Comparison of ENCODE assay signal across 17 cellular contexts in the genomic region with DNA sequence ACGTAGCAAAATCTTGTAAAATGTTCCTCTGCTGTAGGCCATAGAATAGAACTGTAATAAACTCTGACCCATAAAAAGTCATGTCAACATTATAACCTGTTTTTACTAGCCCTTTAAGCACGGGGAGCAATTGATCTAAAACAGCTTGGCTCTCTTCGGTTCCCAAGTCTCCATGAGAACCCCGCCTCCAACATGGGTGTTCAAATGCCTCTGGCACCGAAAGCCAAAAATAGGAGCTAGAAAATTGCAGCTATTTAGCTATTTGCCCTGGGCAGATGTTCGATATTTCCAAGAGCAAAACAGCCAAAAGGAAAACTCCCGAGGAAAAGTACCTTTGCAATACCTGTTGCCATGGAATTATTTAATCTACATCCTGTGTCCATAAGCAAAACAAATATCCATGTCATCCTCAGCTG.
DNase-seq lines count a peak whose midpoint lies in the region; ATAC-seq, FAIRE-seq and TF ChIP-seq lines count a peak whose summit lies in the region.
"Had no signal": no experiment of that assay in that cellular context is flagged by ENCODE, and none has a peak within 500 bp of the region (broad histone marks: within the 10 kb centered on the region; RNA-seq: fewer than 3 reads in every experiment).

No MANE protein-coding gene starts in this region.

- peak overlapping the region; percentile 58 for H3K4me2 ChIP-seq in PC-3 (ENCODE audit: low read length)
- peak overlapping the region; percentile 64 for H3K4me2 ChIP-seq in keratinocyte (ENCODE audit: control insufficient read depth, extremely low read depth, insufficient read depth, low read depth, low read length)
- peak overlapping the region; percentile 5 for H3K4me2 ChIP-seq in smooth muscle cell

- ATAC-seq in PC-3 (peak; percentile 81), HG02970 (IDR thresholded peaks at IDR 0.05; ENCODE audit: low FRiP score, unreplicated experiment) (no peak)
- ATAC-seq: activated T-helper 17 cell treated with anti-CD3 and anti-CD28 coated beads, Interleukin-2, amount 50 U/mL, for 72 hours; naive thymus-derived CD4-positive, alpha-beta T cell had no signal

- H3K4me1 ChIP-seq in PC-3 (ENCODE audit: insufficient read depth, low read length) = peaks cover 33% of the 10 kb centered on the region
- H3K4me1 ChIP-seq in keratinocyte (ENCODE audit: control insufficient read depth, extremely low read depth, insufficient read depth, low read length) = peaks cover 22% of the 10 kb centered on the region
- H3K4me1 ChIP-seq in smooth muscle cell (ENCODE audit: low read depth) = no peaks in the 10 kb centered on the region
- H3K4me1 ChIP-seq: adrenal gland, testis had no signal

- H3K27ac ChIP-seq in PC-3 (ENCODE audit: low read length) (no peak overlapping the region), keratinocyte (ENCODE audit: control insufficient read depth, insufficient read depth, low read length) (peak overlapping the region; percentile 29), smooth muscle cell (ENCODE audit: low read depth) (no peak overlapping the region)
- H3K27ac ChIP-seq: adrenal gland, BLaER1, SK-N-MC, testis had no signal

- no peaks in the 10 kb centered on the region for H3K9me2 ChIP-seq in PC-3 (replicated peaks; ENCODE audit: low read length)

- FAIRE-seq in keratinocyte (lab: Jason Lieb, UNC) = no peak

- H3K79me2 ChIP-seq in PC-3 (ENCODE audit: low read length) (no peaks in the 10 kb centered on the region), keratinocyte (ENCODE audit: control insufficient read depth, insufficient read depth, low read length) (no peaks in the 10 kb centered on the region), smooth muscle cell (ENCODE audit: low read depth) (no peaks in the 10 kb centered on the region)

- H3K9ac ChIP-seq in PC-3 (ENCODE audit: low read length) = no peak overlapping the region
- no peak overlapping the region for H3K9ac ChIP-seq in keratinocyte (ENCODE audit: control insufficient read depth, extremely low read depth, insufficient read depth, low read length)
- no peak overlapping the region for H3K9ac ChIP-seq in smooth muscle cell (ENCODE audit: low read depth)
- H3K9ac ChIP-seq: BLaER1 had no signal

- POLR2A ChIA-PET in PC-3 (lab: Charles Lee; ENCODE audit: unreplicated experiment) = no interaction called here

- intact Hi-C loops in PC-3 (cut with micrococcal nuclease) = loop anchor here (1.0 to 10.0 kb wide), 2 partner anchors 158 to 198 kb away; no protein-coding TSS in a partner anchor

- no TSS peak for BruUV-seq in PC-3 (replicated peaks; lab: Mats Ljungman, UMichigan)

- peak; percentile 27 for DNase-seq in DMS 273 (lab: John Stamatoyannopoulos, UW; ENCODE audit: unreplicated experiment)
- no peak for DNase-seq in DMS 273 treated with DMSO at 0.1 percent for 48 hours (lab: John Stamatoyannopoulos, UW)
- DNase-seq in PC-3 = peak; percentile 33
- DNase-seq in keratinocyte (ENCODE audit: low read depth, low spot score) = no peak
- no peak for DNase-seq in smooth muscle cell (lab: John Stamatoyannopoulos, UW; ENCODE audit: unreplicated experiment)
- no peak for DNase-seq in epidermal melanocyte (ENCODE audit: insufficient read length, low spot score)
- DNase-seq in dedifferentiated amniotic fluid mesenchymal stem cell (ENCODE audit: extremely low spot score) = no peak
- DNase-seq: 8988T; adrenal gland; head of caudate nucleus; naive thymus-derived CD4-positive, alpha-beta T cell; testis had no signal

- H2AFZ ChIP-seq in PC-3 (ENCODE audit: low read length) (peak overlapping the region; percentile 43; the same call in 1 of the 2 replicates), keratinocyte (ENCODE audit: control insufficient read depth, low read length) (peak overlapping the region; percentile 35), smooth muscle cell (ENCODE audit: low read depth) (peak overlapping the region; percentile 22)

- no peaks in the 10 kb centered on the region for H3K36me3 ChIP-seq in PC-3 (ENCODE audit: low read depth, low read length)
- no peaks in the 10 kb centered on the region for H3K36me3 ChIP-seq in keratinocyte (ENCODE audit: control insufficient read depth in 2 of 2, extremely low read depth in 1 of 2, insufficient read depth in 2 of 2, low read length in 2 of 2)
- no peaks in the 10 kb centered on the region for H3K36me3 ChIP-seq in smooth muscle cell (ENCODE audit: low read depth)
- H3K36me3 ChIP-seq: adrenal gland, BLaER1 had no signal

- H3F3A ChIP-seq in PC-3 (ENCODE audit: low read length, unreplicated experiment) (no peaks in the 10 kb centered on the region), smooth muscle cell (ENCODE audit: low read depth) (no peaks in the 10 kb centered on the region)

- dilution Hi-C loops in keratinocyte (cut with MboI; ENCODE audit: extremely low pct_ligation_motif_present, low sequenced_read_pairs) = no loop called here

- no peak for TF ChIP-seq CTCF in PC-3 (conservative IDR thresholded peaks at IDR 0.05; ENCODE audit: low read depth, low read length)
- TF ChIP-seq CTCF in keratinocyte (optimal IDR thresholded peaks at IDR 0.05 in 1 of 3, IDR thresholded peaks at IDR 0.05 in 1 of 3, conservative IDR thresholded peaks at IDR 0.05 in 1 of 3; ENCODE audit: extremely low read depth in 1 of 3, insufficient read depth in 2 of 3, low read length in 3 of 3) = no peak
- TF ChIP-seq CTCF in smooth muscle cell (IDR thresholded peaks at IDR 0.05; ENCODE audit: borderline replicate concordance, insufficient read depth, poor library complexity, severe bottlenecking) = no peak

- 33% methylated on average over 7 of the region's 7 CpGs for WGBS in smooth muscle cell (ENCODE audit: low lambda C conversion rate)

- H3K9me3 ChIP-seq in PC-3 (ENCODE audit: low read length) = no peaks in the 10 kb centered on the region
- no peaks in the 10 kb centered on the region for H3K9me3 ChIP-seq in keratinocyte (ENCODE audit: control insufficient read depth, low read depth, low read length)
- H3K9me3 ChIP-seq in smooth muscle cell (replicated peaks; ENCODE audit: low read depth) = no peaks in the 10 kb centered on the region
- H3K9me3 ChIP-seq: adrenal gland, BLaER1, testis had no signal

- CTCF ChIA-PET in PC-3 (lab: Charles Lee) = no interaction called here

- no peak overlapping the region for H3K4me3 ChIP-seq in PC-3 (ENCODE audit: low read length)
- no peak overlapping the region for H3K4me3 ChIP-seq in keratinocyte (ENCODE audit: control insufficient read depth in 2 of 3, extremely low read depth in 1 of 3, insufficient read depth in 2 of 3, low read depth in 1 of 3, low read length in 3 of 3)
- H3K4me3 ChIP-seq in smooth muscle cell = no peak overlapping the region
- H3K4me3 ChIP-seq: adrenal gland, BLaER1, lung, SK-N-MC, testis had no signal

- H4K20me1 ChIP-seq in PC-3 (ENCODE audit: low read length) (no peaks in the 10 kb centered on the region), keratinocyte (ENCODE audit: control insufficient read depth, extremely low read depth, insufficient read depth, low read length) (no peaks in the 10 kb centered on the region), smooth muscle cell (ENCODE audit: low read depth) (no peaks in the 10 kb centered on the region)
- H4K20me1 ChIP-seq: BLaER1 had no signal

- no peaks in the 10 kb centered on the region for H3K27me3 ChIP-seq in PC-3 (ENCODE audit: low read length)
- H3K27me3 ChIP-seq in keratinocyte (ENCODE audit: control insufficient read depth, extremely low read depth, insufficient read depth, low read length) = no peaks in the 10 kb centered on the region
- H3K27me3 ChIP-seq in smooth muscle cell (ENCODE audit: low read depth) = no peaks in the 10 kb centered on the region
- H3K27me3 ChIP-seq: adrenal gland, BLaER1, testis had no signal

- H3K9me1 ChIP-seq in keratinocyte (ENCODE audit: control insufficient read depth, extremely low read depth, insufficient read depth, low read length) = no peaks in the 10 kb centered on the region

Comparison
In these comparisons a context has a peak if more than half of its experiments do, and no peak if none do; other contexts are left out.
1. DNase-seq: peak in DMS 273 (single experiment) and PC-3 (single experiment); none in DMS 273 treated with DMSO at 0.1 percent for 48 hours (single experiment), keratinocyte (single experiment), smooth muscle cell (single experiment), epidermal melanocyte (single experiment) and dedifferentiated amniotic fluid mesenchymal stem cell (single experiment).
2. H3K4me2 ChIP-seq: peak in every context shown above with its lines; median percentile 64 in keratinocyte; 58 in PC-3; 5 in smooth muscle cell.
3. Peak in every context shown above with its lines, with median percentiles within 50 percentile points of each other: H2AFZ ChIP-seq.